ENCODE assay signal across 16 cellular contexts in the genomic region with DNA sequence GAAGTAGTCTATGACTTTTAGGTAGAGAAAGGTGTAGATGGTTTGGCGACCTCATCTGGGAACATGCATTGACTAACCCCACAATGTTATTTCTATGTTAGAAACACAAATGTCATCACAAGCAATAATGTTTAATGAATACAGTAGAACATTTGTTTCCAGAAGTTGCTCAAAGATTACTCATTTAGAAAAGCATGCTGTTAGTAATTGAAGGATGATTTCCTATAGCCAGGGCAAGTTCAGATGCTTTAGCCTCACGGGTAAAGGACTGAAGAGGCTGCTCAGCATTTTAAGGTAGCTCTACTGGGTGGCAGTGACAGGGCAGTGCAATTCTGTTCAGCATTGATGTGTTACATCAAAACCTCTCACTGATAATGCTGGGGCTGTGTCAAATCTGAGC.
"Had no signal": no experiment of that assay in that cellular context is flagged by ENCODE, and none has a peak within 500 bp of the region (broad histone marks: within the 10 kb centered on the region; RNA-seq: fewer than 3 reads in every experiment).

No MANE protein-coding gene starts in this region.

- H3K4me1 Mint-ChIP-seq: activated CD4-positive, alpha-beta T cell treated with anti-CD3 and anti-CD28 coated beads, Interleukin-2, amount 10 ng/mL, durations not matched to agents 7 days and 5 days; activated naive CD4-positive, alpha-beta T cell treated with anti-CD3 and anti-CD28 coated beads, Interleukin-2, amount 50 U/mL, for 24 hours; natural killer cell had no signal

- DNase-seq: activated CD4-positive, alpha-beta T cell treated with anti-CD3 and anti-CD28 coated beads, Interleukin-2, amount 10 ng/mL, durations not matched to agents 7 days and 5 days; activated CD4-positive, CD25-positive, alpha-beta regulatory T cell; activated effector memory CD4-positive, alpha-beta T cell treated with Interleukin-2 at 50 U/mL for 16 hours; effector CD4-positive, alpha-beta T cell; glutamatergic neuron; mucosa of descending colon; natural killer cell; stimulated activated CD4-positive, alpha-beta T cell treated with anti-CD3 and anti-CD28 coated beads, Interleukin-12 subunit alpha, Interleukin-12 subunit beta, amount 100 ng/mL, for 4 hours; stimulated activated CD4-positive, alpha-beta T cell treated with anti-CD3 and anti-CD28 coated beads, Interleukin-2, amount 100 ng/mL, for 48 hours; stimulated activated naive CD8-positive, alpha-beta T cell treated with anti-CD3 and anti-CD28 coated beads, Interleukin-15, Interleukin-2, amounts not matched to agents 100 U/mL and 50 U/mL, for 24 hours; T-helper 2 cell; upper lobe of left lung had no signal

- H3K36me3 ChIP-seq: suprapubic skin, upper lobe of left lung had no signal

- H3K36me3 Mint-ChIP-seq: natural killer cell had no signal

- ATAC-seq: mucosa of descending colon; natural killer cell; sciatic nerve; stimulated activated naive CD8-positive, alpha-beta T cell treated with anti-CD3 and anti-CD28 coated beads, Interleukin-15, Interleukin-2, amounts not matched to agents 100 U/mL and 50 U/mL, for 24 hours had no signal

- H3K4me3 ChIP-seq: mucosa of descending colon, suprapubic skin, upper lobe of left lung had no signal

- H3K4me1 ChIP-seq: suprapubic skin, upper lobe of left lung had no signal

- H3K27ac Mint-ChIP-seq: activated CD4-positive, alpha-beta T cell treated with anti-CD3 and anti-CD28 coated beads, Interleukin-2, amount 10 ng/mL, durations not matched to agents 7 days and 5 days; activated naive CD4-positive, alpha-beta T cell treated with anti-CD3 and anti-CD28 coated beads, Interleukin-2, amount 50 U/mL, for 24 hours; natural killer cell; progenitor cell of endocrine pancreas had no signal

- H3K9me3 ChIP-seq: mucosa of descending colon, suprapubic skin, upper lobe of left lung had no signal

- H3K27ac ChIP-seq: suprapubic skin, upper lobe of left lung had no signal

- H3K27me3 ChIP-seq: suprapubic skin, upper lobe of left lung had no signal

- H3K4me3 Mint-ChIP-seq: activated CD4-positive, alpha-beta T cell treated with anti-CD3 and anti-CD28 coated beads, Interleukin-2, amount 10 ng/mL, durations not matched to agents 7 days and 5 days; activated naive CD4-positive, alpha-beta T cell treated with anti-CD3 and anti-CD28 coated beads, Interleukin-2, amount 50 U/mL, for 24 hours; natural killer cell had no signal

- H3K27me3 Mint-ChIP-seq: activated CD4-positive, alpha-beta T cell treated with anti-CD3 and anti-CD28 coated beads, Interleukin-2, amount 10 ng/mL, durations not matched to agents 7 days and 5 days; progenitor cell of endocrine pancreas had no signal
